ENCODE assay signal across 31 cellular contexts in the genomic region with DNA sequence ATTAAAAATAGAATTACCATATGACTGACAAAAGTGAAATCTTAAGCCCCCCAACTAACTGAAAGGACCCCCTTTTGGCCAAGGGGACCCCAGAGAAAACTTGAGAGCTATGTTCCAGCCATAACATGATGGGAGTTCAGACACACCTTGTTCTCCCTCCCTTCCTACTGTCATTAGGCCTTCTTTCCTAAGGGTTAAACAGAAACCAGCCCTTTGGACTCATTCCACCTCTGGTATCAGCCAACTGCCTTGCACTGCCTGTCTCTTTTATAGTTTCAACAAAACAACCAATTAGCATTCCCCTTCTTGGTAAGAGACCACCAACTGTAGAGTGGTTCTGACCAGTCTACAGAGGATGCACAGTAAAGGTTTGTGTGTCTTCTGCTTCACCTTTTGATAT.
"Had no signal": no experiment of that assay in that cellular context is flagged by ENCODE, and none has a peak within 500 bp of the region (broad histone marks: within the 10 kb centered on the region; RNA-seq: fewer than 3 reads in every experiment).

No MANE protein-coding gene starts in this region.

- H3K4me3 ChIP-seq: body of pancreas, coronary artery, dorsolateral prefrontal cortex, esophagus muscularis mucosa, gastrocnemius medialis, heart left ventricle had no signal

- ATAC-seq: activated CD4-positive, CD25-positive, alpha-beta regulatory T cell treated with anti-CD3 and anti-CD28 coated beads, Interleukin-2, amount 50 U/mL, for 24 hours; activated CD8-positive, alpha-beta T cell treated with anti-CD3 and anti-CD28 coated beads for 36 hours; activated T-cell treated with anti-CD3 and anti-CD28 coated beads, Interleukin-2, amount 50 U/mL, for 4 hours; activated T-helper 17 cell treated with anti-CD3 and anti-CD28 coated beads, Interleukin-2, amount 50 U/mL, for 72 hours; body of pancreas; foreskin keratinocyte; gastrocnemius medialis; heart left ventricle; T-helper 17 cell had no signal

- H3K36me3 ChIP-seq: esophagus muscularis mucosa, gastrocnemius medialis, heart left ventricle, WERI-Rb-1 had no signal

- H3K27ac ChIP-seq: body of pancreas, coronary artery, dorsolateral prefrontal cortex, esophagus muscularis mucosa, foreskin keratinocyte, gastrocnemius medialis, heart left ventricle, WERI-Rb-1 had no signal

- H3K4me1 ChIP-seq: body of pancreas, esophagus muscularis mucosa, foreskin keratinocyte had no signal

- H3K9me3 ChIP-seq: body of pancreas had no signal

- H3K27me3 ChIP-seq: body of pancreas, dorsolateral prefrontal cortex, esophagus muscularis mucosa, foreskin keratinocyte, gastrocnemius medialis, heart left ventricle had no signal

- DNase-seq: activated B cell treated with CpG ODN at 0.5 μM for 24 hours; activated CD4-positive, alpha-beta T cell treated with anti-CD3 and anti-CD28 coated beads for 48 hours; activated CD4-positive, alpha-beta T cell treated with anti-CD3 and anti-CD28 coated beads, Interleukin-2, amount 50 U/mL, for 1 hour; activated CD4-positive, alpha-beta T cell treated with anti-CD3 and anti-CD28 coated beads, Interleukin-2, amount 50 U/mL, for 48 hours; activated CD8-positive, alpha-beta memory T cell treated with anti-CD3 and anti-CD28 coated beads for 24 hours; activated CD8-positive, alpha-beta T cell treated with anti-CD3 and anti-CD28 coated beads for 36 hours; activated effector memory CD4-positive, alpha-beta T cell treated with Interleukin-2 at 50 U/mL for 16 hours; activated gamma-delta T cell treated with Interleukin-2 at 50 U/mL for 16 hours; activated naive CD4-positive, alpha-beta T cell treated with anti-CD3 and anti-CD28 coated beads, Interleukin-2, amount 50 U/mL, for 16 hours; activated naive CD4-positive, alpha-beta T cell treated with Interleukin-2 at 50 U/mL for 16 hours; activated T-cell treated with anti-CD3 and anti-CD28 coated beads, Interleukin-2, amount 50 U/mL, for 4 hours; amygdala; aorta; caudate nucleus; cerebellar nuclear complex; dorsolateral prefrontal cortex; effector memory CD4-positive, alpha-beta T cell; erythroblast; foreskin keratinocyte; gastrocnemius medialis; glutamatergic neuron; heart left ventricle; T-helper 1 cell; T-helper 17 cell; T1000; WERI-Rb-1 had no signal
